In genomic region chr3:129252748-129253147, GRCh38 we compare ENCODE assay signal across 15 cellular contexts. TPM values are rescaled to one million over a fixed set of nuclear protein-coding genes. Genes with fewer than 3 reads are reported as not detected.
DNase-seq lines count a peak whose midpoint lies in the region; ATAC-seq and TF ChIP-seq lines count a peak whose summit lies in the region.
"Had no signal": no experiment of that assay in that cellular context is flagged by ENCODE, and none has a peak within 500 bp of the region (broad histone marks: within the 10 kb centered on the region; RNA-seq: fewer than 3 reads in every experiment).

No MANE protein-coding gene starts in this region.

- TF ChIP-seq CTCF in CD4-positive, alpha-beta T cell (IDR thresholded peaks at IDR 0.05): no peak
- TF ChIP-seq CTCF in nephron (IDR thresholded peaks at IDR 0.05; ENCODE audit: unreplicated experiment in 3 of 3) (no peak), nephron progenitor cell (IDR thresholded peaks at IDR 0.05) (no peak), endodermal cell (conservative IDR thresholded peaks at IDR 0.05) (no peak)

- H3K27ac ChIP-seq in BLaER1: no peak overlapping the region
- H3K27ac ChIP-seq in CD4-positive, alpha-beta T cell (ENCODE audit: low read depth, low read length): no peak overlapping the region
- no peak overlapping the region for H3K27ac ChIP-seq in endodermal cell (ENCODE audit: low read depth, low read length)
- H3K27ac ChIP-seq: HL-60, PC-9 had no signal

- H3K36me3 Mint-ChIP-seq in CD4-positive, alpha-beta T cell (ENCODE audit: low read depth): peaks cover 82% of the 10 kb centered on the region
- H3K36me3 Mint-ChIP-seq in nephron (ENCODE audit: low read depth): peaks cover 61% of the 10 kb centered on the region
- H3K36me3 Mint-ChIP-seq in nephron progenitor cell (ENCODE audit: low read depth): peaks cover 54% of the 10 kb centered on the region
- peaks cover 62% of the 10 kb centered on the region for H3K36me3 Mint-ChIP-seq in endodermal cell (ENCODE audit: low read depth)

- H3K9ac ChIP-seq in BLaER1 (0 out of 2 replicates have a peak overlapping the region, but pooled peaks have one; percentile 2), adipocyte (ENCODE audit: low read length) (peak overlapping the region; percentile 1), endodermal cell (ENCODE audit: extremely low read depth, low read length, poor library complexity, severe bottlenecking) (no peak overlapping the region)

- H3K9me3 ChIP-seq in BLaER1 (no peaks in the 10 kb centered on the region), adipocyte (ENCODE audit: control insufficient read depth, low read length) (no peaks in the 10 kb centered on the region), endodermal cell (ENCODE audit: control insufficient read depth, low read length) (no peaks in the 10 kb centered on the region)
- no peaks in the 10 kb centered on the region for H3K9me3 ChIP-seq in CD4-positive, alpha-beta T cell (ENCODE audit: control insufficient read depth, low read length)

- POLR2A ChIA-PET in CD4-positive, alpha-beta T cell (lab: Charles Lee): no interaction called here

- H3K4me3 ChIP-seq in BLaER1: no peak overlapping the region
- no peak overlapping the region for H3K4me3 ChIP-seq in adipocyte (ENCODE audit: low read length)
- no peak overlapping the region for H3K4me3 ChIP-seq in endodermal cell (ENCODE audit: low read length)
- H3K4me3 ChIP-seq: PC-9 had no signal

- H3K4me1 ChIP-seq in BLaER1: peaks cover 20% of the 10 kb centered on the region
- H3K4me1 ChIP-seq in adipocyte (ENCODE audit: control insufficient read depth, insufficient read depth, low read length): peaks cover 35% of the 10 kb centered on the region
- no peaks in the 10 kb centered on the region for H3K4me1 ChIP-seq in endodermal cell (ENCODE audit: control insufficient read depth, insufficient read depth, low read length)

- ATAC-seq in CD4-positive, alpha-beta T cell (ENCODE audit: poor library complexity): no peak

- WGBS in endodermal cell (ENCODE audit: insufficient coverage in 1 of 2, insufficient read length in 1 of 2), 2 experiments: 95 to 100% methylated on average over 2 to 4 of the region's 4 CpGs

- intact Hi-C loops in CD4-positive, alpha-beta T cell (cut with DNase I, micrococcal nuclease): no loop called here

- H3K36me3 ChIP-seq in BLaER1 (peaks cover 65% of the 10 kb centered on the region), adipocyte (ENCODE audit: control insufficient read depth, insufficient read depth, low read length, severe bottlenecking) (peaks cover 61% of the 10 kb centered on the region), endodermal cell (ENCODE audit: control insufficient read depth, insufficient read depth, low read length) (peaks cover 60% of the 10 kb centered on the region)

- peak overlapping the region; percentile 34 for H3K4me3 Mint-ChIP-seq in CD4-positive, alpha-beta T cell
- peak overlapping the region; percentile 38 to 64 (median 50) for H3K4me3 Mint-ChIP-seq in nephron
- no peak overlapping the region for H3K4me3 Mint-ChIP-seq in nephron progenitor cell
- H3K4me3 Mint-ChIP-seq in endodermal cell: no peak overlapping the region
- H3K4me3 Mint-ChIP-seq: B cell had no signal

- no peak overlapping the region for H3K27ac Mint-ChIP-seq in CD4-positive, alpha-beta T cell
- H3K27ac Mint-ChIP-seq in nephron (no peak overlapping the region), nephron progenitor cell (no peak overlapping the region), endodermal cell (no peak overlapping the region)
- H3K27ac Mint-ChIP-seq: B cell had no signal

- no peaks in the 10 kb centered on the region for H3K27me3 Mint-ChIP-seq in CD4-positive, alpha-beta T cell
- H3K27me3 Mint-ChIP-seq in nephron (ENCODE audit: low read depth) (no peaks in the 10 kb centered on the region), nephron progenitor cell (ENCODE audit: low read depth, poor library complexity) (peaks cover 3% of the 10 kb centered on the region), endodermal cell (ENCODE audit: insufficient read depth) (no peaks in the 10 kb centered on the region)
- H3K27me3 Mint-ChIP-seq: B cell had no signal

- no peak overlapping the region for H3K4me2 ChIP-seq in BLaER1
- H3K4me2 ChIP-seq: PC-9 had no signal

- H3K27me3 ChIP-seq in BLaER1 (no peaks in the 10 kb centered on the region), adipocyte (replicated peaks; ENCODE audit: control insufficient read depth, insufficient read depth, low read length) (no peaks in the 10 kb centered on the region), endodermal cell (ENCODE audit: control insufficient read depth, insufficient read depth, low read length, poor library complexity, severe bottlenecking) (no peaks in the 10 kb centered on the region)
- H3K27me3 ChIP-seq in CD4-positive, alpha-beta T cell (ENCODE audit: control insufficient read depth, insufficient read depth, low read length): no peaks in the 10 kb centered on the region

- 0 out of 2 replicates have a peak, but pooled peaks cover 13% of the 10 kb centered on the region for H4K20me1 ChIP-seq in BLaER1

- H3K9me3 Mint-ChIP-seq in CD4-positive, alpha-beta T cell: no peaks in the 10 kb centered on the region
- H3K9me3 Mint-ChIP-seq in nephron (no peaks in the 10 kb centered on the region), nephron progenitor cell (no peaks in the 10 kb centered on the region), endodermal cell (no peaks in the 10 kb centered on the region)
- H3K9me3 Mint-ChIP-seq: CD8-positive, alpha-beta memory T cell had no signal

- peaks cover 42% of the 10 kb centered on the region for H3K4me1 Mint-ChIP-seq in CD4-positive, alpha-beta T cell (ENCODE audit: low read depth)
- H3K4me1 Mint-ChIP-seq in nephron (peaks cover 24% of the 10 kb centered on the region), nephron progenitor cell (peaks cover 29% of the 10 kb centered on the region), endodermal cell (peaks cover 17% of the 10 kb centered on the region)

- CTCF ChIA-PET in CD4-positive, alpha-beta T cell (lab: Charles Lee): interaction anchor here (0.7 kb wide), 1 partner anchor 283 kb away, joined by 4 read pairs; no protein-coding TSS in a partner anchor

- no peak for DNase-seq in CD4-positive, alpha-beta T cell
- DNase-seq in adipocyte (ENCODE audit: low read depth) (no peak), DMS 273 treated with DMSO at 0.1 percent for 48 hours (lab: John Stamatoyannopoulos, UW) (no peak), nephron progenitor cell (no peak), endodermal cell (no peak)
- DNase-seq: CD8-positive, alpha-beta memory T cell; DMS79 treated with DMSO at 0.1 percent for 48 hours; NCI-H1436 treated with DMSO at 0.1 percent for 48 hours; NCI-H2081; NCI-H748 treated with DMSO at 0.1 percent for 48 hours; PC-9 had no signal

RNA-seq across cellular contexts. Expression of gene COPG1, which starts 3.3 kb away (rescaled TPM):
- total RNA-seq in CD4-positive, alpha-beta T cell: 10 to 100 TPM; 77.7 to 79.3 TPM
- total RNA-seq in endodermal cell: 100 to 1,000 TPM; 151 to 193 TPM
- polyA plus RNA-seq in endodermal cell (2013, experiment 1 of 2): 88.8 TPM
- polyA plus RNA-seq in endodermal cell (2013, experiment 2 of 2): 90.2 TPM

RNA-seq across cellular contexts. Expression of gene HMCES, which starts 25.9 kb away (rescaled TPM):
- 10 to 100 TPM; 63.5 to 64.0 TPM for total RNA-seq in CD4-positive, alpha-beta T cell
- 10 to 100 TPM; 42.9 to 46.9 TPM for total RNA-seq in endodermal cell
- 40.1 TPM for polyA plus RNA-seq in endodermal cell (2013, experiment 1 of 2)
- 33.1 TPM for polyA plus RNA-seq in endodermal cell (2013, experiment 2 of 2)

Comparison
In these comparisons a context has a peak if more than half of its experiments do, and no peak if none do; other contexts are left out.
1. H3K4me3 Mint-ChIP-seq: peak in CD4-positive, alpha-beta T cell (single experiment) and nephron (3 of 3); none in nephron progenitor cell (single experiment) and endodermal cell (single experiment).